Comparison of ENCODE assay signal across 12 cellular contexts in genomic region chr5:107519900-107520354, GRCh38.
DNase-seq lines count a peak whose midpoint lies in the region; ATAC-seq and TF ChIP-seq lines count a peak whose summit lies in the region.
"Had no signal": no experiment of that assay in that cellular context is flagged by ENCODE, and none has a peak within 500 bp of the region (broad histone marks: within the 10 kb centered on the region; RNA-seq: fewer than 3 reads in every experiment).

No MANE protein-coding gene starts in this region.

- peaks cover 20% of the 10 kb centered on the region for H3K4me1 Mint-ChIP-seq in osteocyte (ENCODE audit: unreplicated experiment)
- H3K4me1 Mint-ChIP-seq: CD4-positive, CD25-positive, alpha-beta regulatory T cell had no signal

- DNase-seq in AG08396 (ENCODE audit: low spot score) = peak; percentile 20
- DNase-seq in HAP-1 (ENCODE audit: low spot score in 2 of 2) = peak; percentile 77 to 96
- DNase-seq in RPMI7951 (ENCODE audit: low read depth) = peak; percentile 46
- DNase-seq in foreskin fibroblast = peak; percentile 53 to 67
- DNase-seq in NCI-H1092 treated with DMSO at 0.1 percent for 48 hours (lab: John Stamatoyannopoulos, UW) = no peak
- no peak for DNase-seq in osteocyte (ENCODE audit: extremely low spot score, unreplicated experiment)
- DNase-seq: activated naive CD4-positive, alpha-beta T cell treated with anti-CD3 and anti-CD28 coated beads, Interleukin-2, amount 50 U/mL, for 16 hours; CD4-positive, CD25-positive, alpha-beta regulatory T cell; NCI-H2029; sigmoid colon had no signal

- H3K27me3 ChIP-seq in HAP-1 (ENCODE audit: low read depth) = no peaks in the 10 kb centered on the region
- H3K27me3 ChIP-seq: sigmoid colon had no signal

- H3K4me3 Mint-ChIP-seq in osteocyte (ENCODE audit: unreplicated experiment) = no peak overlapping the region
- H3K4me3 Mint-ChIP-seq: CD4-positive, CD25-positive, alpha-beta regulatory T cell had no signal

- ATAC-seq in GM19455 (IDR thresholded peaks at IDR 0.05; ENCODE audit: unreplicated experiment) (no peak), GM21825 (IDR thresholded peaks at IDR 0.05; ENCODE audit: unreplicated experiment) (no peak)

- H3K4me3 ChIP-seq in HAP-1 (no peak overlapping the region), foreskin fibroblast (ENCODE audit: low read depth in 1 of 2, low read length in 2 of 2) (no peak overlapping the region)
- H3K4me3 ChIP-seq: sigmoid colon had no signal

- TF ChIP-seq CTCF in foreskin fibroblast (IDR thresholded peaks at IDR 0.05; ENCODE audit: low read depth, low read length) (no peak), osteocyte (IDR thresholded peaks at IDR 0.05) (no peak)

- H3K9me3 ChIP-seq in HAP-1 = no peaks in the 10 kb centered on the region
- H3K9me3 ChIP-seq: sigmoid colon had no signal

- no peak overlapping the region for H3K27ac Mint-ChIP-seq in osteocyte (ENCODE audit: unreplicated experiment)
- H3K27ac Mint-ChIP-seq: CD4-positive, CD25-positive, alpha-beta regulatory T cell had no signal

- H3K27me3 Mint-ChIP-seq in osteocyte (ENCODE audit: unreplicated experiment) = no peaks in the 10 kb centered on the region
- H3K27me3 Mint-ChIP-seq: CD4-positive, CD25-positive, alpha-beta regulatory T cell had no signal

- in situ Hi-C loops in HAP-1 (cut with MboI; ENCODE audit: low sequenced_read_pairs) = no loop called here

- peaks cover 65% of the 10 kb centered on the region for H3K4me1 ChIP-seq in HAP-1

- H3K9me3 Mint-ChIP-seq in osteocyte (ENCODE audit: unreplicated experiment) = peaks cover 4% of the 10 kb centered on the region

- peaks cover 2% of the 10 kb centered on the region for H3K36me3 Mint-ChIP-seq in osteocyte (ENCODE audit: unreplicated experiment)
- H3K36me3 Mint-ChIP-seq: CD4-positive, CD25-positive, alpha-beta regulatory T cell had no signal

- H3K36me3 ChIP-seq in HAP-1 (replicated peaks) = no peaks in the 10 kb centered on the region
- H3K36me3 ChIP-seq: sigmoid colon had no signal

Comparison
In these comparisons a context has a peak if more than half of its experiments do, and no peak if none do; other contexts are left out.
1. DNase-seq: peak in AG08396 (single experiment), HAP-1 (2 of 2), RPMI7951 (single experiment) and foreskin fibroblast (2 of 2); none in NCI-H1092 treated with DMSO at 0.1 percent for 48 hours (single experiment) and osteocyte (single experiment).